ENCODE assay signal across 10 cellular contexts in the genomic region with DNA sequence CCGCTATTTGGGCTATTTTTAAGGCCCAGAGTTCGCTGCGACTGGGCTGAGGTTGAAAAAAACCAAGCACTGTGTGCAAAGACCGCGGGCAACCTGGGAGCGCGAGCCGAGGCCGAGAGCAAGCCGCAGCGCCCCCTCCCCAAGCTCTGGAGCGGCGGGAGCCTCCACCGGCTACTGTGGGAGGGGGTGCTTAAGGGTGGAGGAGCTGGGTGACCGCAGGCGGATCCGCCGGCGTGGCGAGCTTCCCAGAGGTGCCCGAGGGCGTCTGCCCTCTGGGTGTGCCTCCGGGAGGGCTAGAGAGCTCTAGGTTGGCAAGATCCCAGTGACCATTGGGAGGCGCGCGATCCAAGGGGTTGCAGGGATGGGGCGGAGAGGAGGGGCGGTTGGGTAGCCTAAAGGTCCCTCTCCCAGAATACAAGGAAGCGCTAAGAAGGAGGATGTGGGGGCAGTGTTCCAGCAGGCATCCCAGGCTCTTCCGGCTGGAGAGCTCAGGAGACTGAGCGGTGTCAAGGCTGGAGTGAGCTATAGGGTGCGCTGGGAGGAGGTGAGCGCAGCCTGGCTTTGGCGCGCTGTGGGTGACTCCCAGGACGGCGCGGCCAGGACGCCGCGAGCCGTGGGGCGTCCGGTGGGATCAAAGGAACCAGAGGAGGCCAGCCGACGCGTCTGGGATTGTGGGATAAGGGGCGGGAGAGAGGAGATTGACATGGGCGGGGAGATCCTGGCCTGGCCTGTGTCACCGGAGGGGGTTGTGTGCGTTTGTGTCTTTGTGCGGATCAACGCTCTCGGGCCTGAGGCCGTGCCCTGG. TPM values are rescaled to one million over a fixed set of nuclear protein-coding genes. Genes with fewer than 3 reads are reported as not detected.
DNase-seq lines count a peak whose midpoint lies in the region; ATAC-seq, FAIRE-seq and TF ChIP-seq lines count a peak whose summit lies in the region.
"Had no signal": no experiment of that assay in that cellular context is flagged by ENCODE, and none has a peak within 500 bp of the region (broad histone marks: within the 10 kb centered on the region; RNA-seq: fewer than 3 reads in every experiment).

No MANE protein-coding gene starts in this region.

- H3K9me3 ChIP-seq in HUES64 (ENCODE audit: insufficient read depth, low read depth, low read length), result no peaks in the 10 kb centered on the region
- H3K9me3 ChIP-seq in ovary, result no peaks in the 10 kb centered on the region
- H3K9me3 ChIP-seq: left lung had no signal

- peaks cover 70% of the 10 kb centered on the region for H3K27me3 ChIP-seq in ACC112 (ENCODE audit: insufficient read depth, low read length)
- peaks cover 100% of the 10 kb centered on the region for H3K27me3 ChIP-seq in HUES64 (ENCODE audit: insufficient read depth, low read length)
- H3K27me3 ChIP-seq in ovary, result no peaks in the 10 kb centered on the region

- H3K79me2 ChIP-seq in ACC112 (ENCODE audit: control insufficient read depth, insufficient read depth, low read length, unreplicated experiment), result no peaks in the 10 kb centered on the region

- H3K4me3 ChIP-seq in ACC112 (ENCODE audit: low read depth, low read length) (peak overlapping the region; percentile 70), HUES64 (ENCODE audit: low read length) (peak overlapping the region; percentile 45), ovary (no peak overlapping the region)
- H3K4me3 ChIP-seq: left lung had no signal

- no peak for TF ChIP-seq POLR2A in ovary (IDR thresholded peaks at IDR 0.05)

- intact Hi-C loops in ovary (cut with DNase I), result no loop called here

- H2AFZ ChIP-seq in ACC112 (ENCODE audit: low read length, unreplicated experiment), result peak overlapping the region; percentile 59

- TF ChIP-seq CTCF in ovary (IDR thresholded peaks at IDR 0.05), result no peak

- TF ChIP-seq EP300 in ovary (IDR thresholded peaks at IDR 0.05), result no peak

- no peaks in the 10 kb centered on the region for H3K36me3 ChIP-seq in ACC112 (ENCODE audit: insufficient read depth, low read length)
- no peaks in the 10 kb centered on the region for H3K36me3 ChIP-seq in HUES64 (ENCODE audit: insufficient read depth, low read length)
- H3K36me3 ChIP-seq in ovary, result no peaks in the 10 kb centered on the region
- H3K36me3 ChIP-seq: left lung had no signal

- H3K9ac ChIP-seq in HUES64 (ENCODE audit: low read depth, low read length), result no peak overlapping the region

- no peak overlapping the region for H3K27ac ChIP-seq in ACC112 (ENCODE audit: low read depth, low read length)
- H3K27ac ChIP-seq in HUES64 (ENCODE audit: low read depth, low read length), result no peak overlapping the region
- H3K27ac ChIP-seq in ovary, result no peak overlapping the region
- H3K27ac ChIP-seq: left lung had no signal

- H3K4me1 ChIP-seq in ACC112 (ENCODE audit: control insufficient read depth, insufficient read depth, low read length, unreplicated experiment), result peaks cover 12% of the 10 kb centered on the region
- peaks cover 34% of the 10 kb centered on the region for H3K4me1 ChIP-seq in HUES64 (ENCODE audit: insufficient read depth, low read length)
- H3K4me1 ChIP-seq in ovary (ENCODE audit: insufficient read depth), result peaks cover 7% of the 10 kb centered on the region

- 1% methylated on average over 54 of the region's 55 CpGs for WGBS in HUES64
- WGBS in ovary, 3 donors, result 2 to 3% (median 2%) methylated on average over 51 to 54 of the region's 55 CpGs

- peak; percentile 62 to 70 for DNase-seq in SHP77 (lab: John Stamatoyannopoulos, UW)
- peak; percentile 95 for DNase-seq in islet precursor cell
- DNase-seq in ovary, result no peak
- no peak for DNase-seq in RCC 7860 (ENCODE audit: low spot score)
- no peak for DNase-seq in effector CD8-positive, alpha-beta T cell (lab: John Stamatoyannopoulos, UW)
- DNase-seq: DND-41 had no signal

- no peak for ATAC-seq in GM21619 (IDR thresholded peaks at IDR 0.05; ENCODE audit: unreplicated experiment)
- ATAC-seq: left lung had no signal

- FAIRE-seq in RCC 7860 (lab: Jason Lieb, UNC), result no peak

RNA-seq across cellular contexts. Expression of a gene that starts 8.0 kb away (rescaled TPM):
- polyA plus RNA-seq in HUES64 (2013, experiment 1 of 2), result 1.0 TPM
- 0.57 TPM for polyA plus RNA-seq in HUES64 (2013, experiment 2 of 2)
- 1 to 10 TPM in 3 of 7 donors, under 1 TPM in 3, not detected in 1; 0.27 to 7.9 (median 1.0) TPM for total RNA-seq in ovary
- polyA plus RNA-seq in ovary, result 1 to 10 TPM in 1 of 2 donors, under 1 TPM in 1; 0.43 to 4.2 TPM

RNA-seq across cellular contexts. Expression of a gene that starts 11.2 kb away (rescaled TPM):
- polyA plus RNA-seq in HUES64 (2013, experiment 1 of 2), result 0.10 TPM
- polyA plus RNA-seq in HUES64 (2013, experiment 2 of 2), result not detected
- total RNA-seq in ovary, result under 1 TPM in 5 of 7 donors, not detected in 2; 0.12 to 0.95 (median 0.20) TPM
- under 1 TPM; 0.10 to 0.27 TPM for polyA plus RNA-seq in ovary
- total RNA-seq: left lung had no signal

Comparison
In these comparisons a context has a peak if more than half of its experiments do, and no peak if none do; other contexts are left out.
1. DNase-seq: peak in SHP77 (2 of 2) and islet precursor cell (single experiment); none in ovary (0 of 5), RCC 7860 (single experiment) and effector CD8-positive, alpha-beta T cell (single experiment).